Comparison of ENCODE assay signal across 1 cellular context in the genomic region with DNA sequence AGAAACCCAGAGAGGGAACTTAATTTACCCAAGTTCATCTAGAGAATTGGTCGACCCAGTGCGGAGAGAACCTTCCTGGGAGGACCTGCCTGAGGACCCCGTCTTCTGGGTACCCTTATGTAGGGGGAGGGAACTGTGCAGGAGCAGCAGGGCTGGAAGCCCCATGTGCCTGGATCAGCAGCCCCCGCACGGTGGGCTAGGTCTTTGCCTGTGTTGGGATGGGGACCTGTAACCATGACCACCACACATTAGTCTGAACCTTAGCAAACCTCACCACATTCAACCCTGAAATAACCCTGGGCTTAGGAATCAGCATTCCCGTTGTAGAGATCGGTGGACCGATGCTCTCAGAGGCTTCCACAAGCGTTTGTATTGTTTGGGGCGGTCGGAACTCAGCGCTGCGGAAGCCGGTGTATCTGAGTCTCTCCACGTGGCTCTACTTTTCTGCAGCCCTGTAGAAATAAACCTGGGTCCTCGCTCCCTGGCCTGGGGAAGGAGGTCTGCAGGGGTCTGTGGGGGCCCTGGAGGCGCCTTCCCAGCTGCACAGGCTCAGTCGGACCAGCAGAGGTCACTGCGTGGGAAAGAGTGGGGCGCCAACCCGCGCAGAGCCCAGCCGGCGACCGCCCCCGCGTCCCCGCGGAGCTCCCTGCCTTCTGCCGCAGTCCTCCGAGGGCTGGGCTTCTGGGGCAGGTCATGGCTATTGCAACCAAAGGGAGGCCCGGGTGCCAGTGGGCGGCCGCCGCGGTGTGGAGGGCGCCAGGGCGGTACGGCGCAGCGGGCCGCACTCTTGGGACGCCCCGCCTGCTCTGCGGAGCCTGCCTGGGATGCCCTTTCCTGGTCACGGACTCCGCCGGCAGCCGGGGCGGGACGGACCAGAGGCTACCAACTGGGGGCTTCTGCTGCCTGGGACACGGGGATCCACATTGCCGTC.
TF ChIP-seq lines count a peak whose summit lies in the region.

No MANE protein-coding gene starts in this region.

TF ChIP-seq in HEK293, 187 proteins besides CTCF, POLR2A, EP300 and RAD21 (continued from another document):
- TF ChIP-seq KLF7 (tag by site-specific recombination; IDR thresholded peaks at IDR 0.05; ENCODE audit: borderline replicate concordance): no peak
- peak; percentile 26; the same call in 1 of the 2 replicates for TF ChIP-seq GLIS2 (tag by site-specific recombination; IDR thresholded peaks at IDR 0.05)
- TF ChIP-seq, protein P1, sequence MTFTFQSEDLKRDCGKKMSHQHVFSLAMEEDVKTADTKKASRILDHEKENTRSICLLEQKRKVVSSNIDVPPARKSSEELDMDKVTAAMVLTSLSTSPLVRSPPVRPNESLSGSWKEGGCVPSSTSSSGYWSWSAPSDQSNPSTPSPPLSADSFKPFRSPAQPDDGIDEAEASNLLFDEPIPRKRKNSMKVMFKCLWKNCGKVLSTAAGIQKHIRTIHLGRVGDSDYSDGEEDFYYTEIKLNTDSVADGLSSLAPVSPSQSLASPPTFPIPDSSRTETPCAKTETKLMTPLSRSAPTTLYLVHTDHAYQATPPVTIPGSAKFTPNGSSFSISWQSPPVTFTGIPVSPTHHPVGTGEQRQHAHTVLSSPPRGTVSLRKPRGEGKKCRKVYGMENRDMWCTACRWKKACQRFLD (tag by site-specific recombination; IDR thresholded peaks at IDR 0.05): no peak
- TF ChIP-seq ZNF292 (tag by site-specific recombination; IDR thresholded peaks at IDR 0.05; ENCODE audit: borderline replicate concordance, low read depth): no peak
- TF ChIP-seq ZNF558 (tag by site-specific recombination; IDR thresholded peaks at IDR 0.05): no peak
- TF ChIP-seq ZNF184 (tag by site-specific recombination; IDR thresholded peaks at IDR 0.05): no peak
- peak; percentile 79 for TF ChIP-seq EGR2 (tag by site-specific recombination; IDR thresholded peaks at IDR 0.05; ENCODE audit: low read depth)
- TF ChIP-seq, protein P2, sequence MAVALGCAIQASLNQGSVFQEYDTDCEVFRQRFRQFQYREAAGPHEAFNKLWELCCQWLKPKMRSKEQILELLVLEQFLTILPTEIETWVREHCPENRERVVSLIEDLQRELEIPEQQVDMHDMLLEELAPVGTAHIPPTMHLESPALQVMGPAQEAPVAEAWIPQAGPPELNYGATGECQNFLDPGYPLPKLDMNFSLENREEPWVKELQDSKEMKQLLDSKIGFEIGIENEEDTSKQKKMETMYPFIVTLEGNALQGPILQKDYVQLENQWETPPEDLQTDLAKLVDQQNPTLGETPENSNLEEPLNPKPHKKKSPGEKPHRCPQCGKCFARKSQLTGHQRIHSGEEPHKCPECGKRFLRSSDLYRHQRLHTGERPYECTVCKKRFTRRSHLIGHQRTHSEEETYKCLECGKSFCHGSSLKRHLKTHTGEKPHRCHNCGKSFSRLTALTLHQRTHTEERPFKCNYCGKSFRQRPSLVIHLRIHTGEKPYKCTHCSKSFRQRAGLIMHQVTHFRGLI (tag by site-specific recombination; IDR thresholded peaks at IDR 0.05): peak; percentile 89
- no peak for TF ChIP-seq TCF7L2 (IDR thresholded peaks at IDR 0.05; ENCODE audit: borderline replicate concordance, low read depth, low read length)
- TF ChIP-seq, protein P3, sequence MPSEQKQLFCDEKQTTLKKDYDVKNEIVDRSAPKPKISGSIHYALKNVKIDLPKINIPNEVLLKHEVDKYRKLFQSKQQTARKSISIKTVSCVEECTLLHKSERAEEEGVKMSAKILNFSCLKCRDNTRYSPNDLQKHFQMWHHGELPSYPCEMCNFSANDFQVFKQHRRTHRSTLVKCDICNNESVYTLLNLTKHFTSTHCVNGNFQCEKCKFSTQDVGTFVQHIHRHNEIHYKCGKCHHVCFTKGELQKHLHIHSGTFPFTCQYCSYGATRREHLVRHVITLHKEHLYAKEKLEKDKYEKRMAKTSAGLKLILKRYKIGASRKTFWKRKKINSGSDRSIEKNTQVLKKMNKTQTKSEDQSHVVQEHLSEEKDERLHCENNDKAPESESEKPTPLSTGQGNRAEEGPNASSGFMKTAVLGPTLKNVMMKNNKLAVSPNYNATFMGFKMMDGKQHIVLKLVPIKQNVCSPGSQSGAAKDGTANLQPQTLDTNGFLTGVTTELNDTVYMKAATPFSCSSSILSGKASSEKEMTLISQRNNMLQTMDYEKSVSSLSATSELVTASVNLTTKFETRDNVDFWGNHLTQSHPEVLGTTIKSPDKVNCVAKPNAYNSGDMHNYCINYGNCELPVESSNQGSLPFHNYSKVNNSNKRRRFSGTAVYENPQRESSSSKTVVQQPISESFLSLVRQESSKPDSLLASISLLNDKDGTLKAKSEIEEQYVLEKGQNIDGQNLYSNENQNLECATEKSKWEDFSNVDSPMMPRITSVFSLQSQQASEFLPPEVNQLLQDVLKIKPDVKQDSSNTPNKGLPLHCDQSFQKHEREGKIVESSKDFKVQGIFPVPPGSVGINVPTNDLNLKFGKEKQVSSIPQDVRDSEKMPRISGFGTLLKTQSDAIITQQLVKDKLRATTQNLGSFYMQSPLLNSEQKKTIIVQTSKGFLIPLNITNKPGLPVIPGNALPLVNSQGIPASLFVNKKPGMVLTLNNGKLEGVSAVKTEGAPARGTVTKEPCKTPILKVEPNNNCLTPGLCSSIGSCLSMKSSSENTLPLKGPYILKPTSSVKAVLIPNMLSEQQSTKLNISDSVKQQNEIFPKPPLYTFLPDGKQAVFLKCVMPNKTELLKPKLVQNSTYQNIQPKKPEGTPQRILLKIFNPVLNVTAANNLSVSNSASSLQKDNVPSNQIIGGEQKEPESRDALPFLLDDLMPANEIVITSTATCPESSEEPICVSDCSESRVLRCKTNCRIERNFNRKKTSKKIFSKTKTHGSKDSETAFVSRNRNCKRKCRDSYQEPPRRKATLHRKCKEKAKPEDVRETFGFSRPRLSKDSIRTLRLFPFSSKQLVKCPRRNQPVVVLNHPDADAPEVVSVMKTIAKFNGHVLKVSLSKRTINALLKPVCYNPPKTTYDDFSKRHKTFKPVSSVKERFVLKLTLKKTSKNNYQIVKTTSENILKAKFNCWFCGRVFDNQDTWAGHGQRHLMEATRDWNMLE (tag by site-specific recombination; conservative IDR thresholded peaks at IDR 0.05; ENCODE audit: low read depth): no peak
- no peak for TF ChIP-seq ZNF114 (tag by site-specific recombination; IDR thresholded peaks at IDR 0.05)
- no peak for TF ChIP-seq WT1 (tag by site-specific recombination; IDR thresholded peaks at IDR 0.05)
